In genomic region chr2:203018181-203018580, GRCh38 we compare ENCODE assay signal across 9 cellular contexts. TPM values are rescaled to one million over a fixed set of nuclear protein-coding genes. Genes with fewer than 3 reads are reported as not detected.
A peak's percentile ranks its signal among the peaks of the same experiment; 100 is the strongest.
DNase-seq lines count a peak whose midpoint lies in the region; ATAC-seq and TF ChIP-seq lines count a peak whose summit lies in the region.
"Had no signal": no experiment of that assay in that cellular context is flagged by ENCODE, and none has a peak within 500 bp of the region (broad histone marks: within the 10 kb centered on the region; RNA-seq: fewer than 3 reads in every experiment).

No MANE protein-coding gene starts in this region.

- H3K4me3 Mint-ChIP-seq in activated CD8-positive, alpha-beta memory T cell treated with anti-CD3 and anti-CD28 coated beads, Interleukin-2, amount 10 ng/mL, durations not matched to agents 7 days and 5 days = peak overlapping the region; percentile 9

- TF ChIP-seq CTCF in astrocyte of the cerebellum (IDR thresholded peaks at IDR 0.05; ENCODE audit: low read depth, low read length, missing control alignments) (no peak), left lung (IDR thresholded peaks at IDR 0.05) (no peak), thoracic aorta (IDR thresholded peaks at IDR 0.05) (no peak), GM13977 (IDR thresholded peaks at IDR 0.05; ENCODE audit: extremely low read depth, insufficient read depth, missing control alignments) (no peak)

- CTCF ChIA-PET in activated CD8-positive, alpha-beta memory T cell treated with anti-CD3 and anti-CD28 coated beads, Interleukin-2, amount 10 ng/mL, durations not matched to agents 7 days and 5 days (lab: Charles Lee) = interaction anchor here (0.7 kb wide), 1 partner anchor 11 kb away, joined by 3 read pairs; no protein-coding TSS in a partner anchor

- H3K36me3 ChIP-seq in left lung = no peaks in the 10 kb centered on the region
- H3K36me3 ChIP-seq in thoracic aorta = no peaks in the 10 kb centered on the region

- in situ Hi-C loops in astrocyte of the cerebellum (cut with HindIII; ENCODE audit: low sequenced_read_pairs) (loop anchor here (5.0 kb wide), 1 partner anchor 54 kb away; no protein-coding TSS in a partner anchor), GM13977 (cut with MboI; ENCODE audit: low pct_unique_long_range_greater_than_20kb, low sequenced_read_pairs, unreplicated experiment) (no loop called here)

- intact Hi-C loops in left lung (cut with DNase I) = no loop called here

- H3K4me3 ChIP-seq in astrocyte of the cerebellum (ENCODE audit: low read depth, low read length) (peak overlapping the region; percentile 34), left lung (peak overlapping the region; percentile 12 to 61), thoracic aorta (peak overlapping the region; percentile 95)

- H3K27ac Mint-ChIP-seq in activated CD8-positive, alpha-beta memory T cell treated with anti-CD3 and anti-CD28 coated beads, Interleukin-2, amount 10 ng/mL, durations not matched to agents 7 days and 5 days = no peak overlapping the region

- H3K4me1 Mint-ChIP-seq in activated CD8-positive, alpha-beta memory T cell treated with anti-CD3 and anti-CD28 coated beads, Interleukin-2, amount 10 ng/mL, durations not matched to agents 7 days and 5 days = peaks cover 44% of the 10 kb centered on the region

- no peaks in the 10 kb centered on the region for H3K27me3 Mint-ChIP-seq in activated CD8-positive, alpha-beta memory T cell treated with anti-CD3 and anti-CD28 coated beads, Interleukin-2, amount 10 ng/mL, durations not matched to agents 7 days and 5 days

- DNase-seq in activated CD8-positive, alpha-beta memory T cell treated with anti-CD3 and anti-CD28 coated beads, Interleukin-2, amount 10 ng/mL, durations not matched to agents 7 days and 5 days = no peak
- DNase-seq in activated CD8-positive, alpha-beta memory T cell treated with anti-CD3 and anti-CD28 coated beads, Interleukin-2, amount 50 U/mL, for 48 hours = no peak
- DNase-seq in astrocyte of the cerebellum (ENCODE audit: low read depth) = no peak
- no peak for DNase-seq in left lung
- no peak for DNase-seq in thoracic aorta (ENCODE audit: low spot score)
- no peak for DNase-seq in GM13977 (ENCODE audit: low spot score)
- DNase-seq in DMS79 treated with DMSO at 0.1 percent for 48 hours (lab: John Stamatoyannopoulos, UW) = no peak

- ATAC-seq in activated CD8-positive, alpha-beta memory T cell treated with anti-CD3 and anti-CD28 coated beads, Interleukin-2, amount 10 ng/mL, durations not matched to agents 7 days and 5 days = no peak
- ATAC-seq in left lung = no peak
- no peak for ATAC-seq in thoracic aorta (ENCODE audit: insufficient number of reproducible peaks, low FRiP score, low read depth)
- no peak for ATAC-seq in HG02981 (IDR thresholded peaks at IDR 0.05; ENCODE audit: unreplicated experiment)

- peaks cover 3% of the 10 kb centered on the region for H3K36me3 Mint-ChIP-seq in activated CD8-positive, alpha-beta memory T cell treated with anti-CD3 and anti-CD28 coated beads, Interleukin-2, amount 10 ng/mL, durations not matched to agents 7 days and 5 days

- no peaks in the 10 kb centered on the region for H3K9me3 ChIP-seq in left lung
- H3K9me3 ChIP-seq in thoracic aorta = no peaks in the 10 kb centered on the region

- no peaks in the 10 kb centered on the region for H3K9me3 Mint-ChIP-seq in activated CD8-positive, alpha-beta memory T cell treated with anti-CD3 and anti-CD28 coated beads, Interleukin-2, amount 10 ng/mL, durations not matched to agents 7 days and 5 days (ENCODE audit: low read depth)

- H3K4me1 ChIP-seq in left lung (peaks cover 0 to 71% of the 10 kb centered on the region in 2 donors), thoracic aorta (ENCODE audit: control insufficient read depth in 1 of 2, low read depth in 2 of 2) (peaks cover 7 to 28% of the 10 kb centered on the region in 2 donors)

- no peaks in the 10 kb centered on the region for H3K27me3 ChIP-seq in left lung
- H3K27me3 ChIP-seq in thoracic aorta (replicated peaks; ENCODE audit: insufficient read depth) = no peaks in the 10 kb centered on the region

- H3K27ac ChIP-seq in left lung (peak overlapping the region; percentile 42 to 92), thoracic aorta (peak overlapping the region in 1 of 2 donors; percentile 54)
- H3K27ac ChIP-seq: C4-2B had no signal

RNA-seq across cellular contexts. Expression of gene NBEAL1, which starts 3.5 kb away (rescaled TPM):
- 10 to 100 TPM in 1 of 2 experiments, 1 to 10 TPM in 1; 9.9 to 16.6 TPM for total RNA-seq in activated CD8-positive, alpha-beta memory T cell treated with anti-CD3 and anti-CD28 coated beads, Interleukin-2, amount 10 ng/mL, durations not matched to agents 7 days and 5 days
- total RNA-seq in left lung = 10 to 100 TPM; 60.3 to 72.2 TPM
- 100 to 1,000 TPM in 1 of 2 donors, 10 to 100 TPM in 1; 99.2 to 119 TPM for total RNA-seq in thoracic aorta

Comparison
In these comparisons a context has a peak if more than half of its experiments do, and no peak if none do; other contexts are left out.
1. H3K4me3 ChIP-seq: peak in every context shown above with its lines; median percentile 95 in thoracic aorta; 36 in left lung; 34 in astrocyte of the cerebellum.